Comparison of ENCODE assay signal across 14 cellular contexts in the genomic region with DNA sequence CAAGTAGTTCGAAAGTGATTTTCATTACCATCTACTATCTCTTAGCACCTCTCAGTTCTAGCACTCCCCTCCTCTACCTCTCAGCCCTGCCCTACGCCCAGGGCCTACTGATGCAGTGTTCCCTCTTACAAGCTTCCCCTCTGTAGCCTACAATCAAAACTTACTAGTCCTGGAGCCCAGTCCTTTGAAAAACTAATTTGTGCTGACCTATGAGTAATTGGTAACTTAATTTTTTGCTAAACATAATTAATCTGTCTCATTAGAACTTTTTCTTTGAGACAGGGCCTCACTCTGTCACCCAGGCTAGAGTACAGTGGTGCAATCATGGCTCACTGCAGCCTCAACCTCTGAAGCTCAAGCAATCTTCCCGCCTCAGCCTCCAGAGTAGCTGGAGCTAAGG.
"Had no signal": no experiment of that assay in that cellular context is flagged by ENCODE, and none has a peak within 500 bp of the region (broad histone marks: within the 10 kb centered on the region; RNA-seq: fewer than 3 reads in every experiment).

No MANE protein-coding gene starts in this region.

- DNase-seq: activated CD4-positive, CD25-positive, alpha-beta regulatory T cell treated with anti-CD3 and anti-CD28 coated beads, Interleukin-2, amount 50 U/mL, for 72 hours; activated gamma-delta T cell treated with Interleukin-2 at 50 U/mL for 16 hours; activated T-cell treated with anti-CD3 and anti-CD28 coated beads, Interleukin-2, amount 50 U/mL, for 4 hours; adrenal gland; caudate nucleus; colonic mucosa; left colon; psoas muscle; stimulated activated CD4-positive, alpha-beta T cell treated with anti-CD3 and anti-CD28 coated beads, Interleukin-2, amount 100 ng/mL, for 24 hours; stomach had no signal

- H3K4me3 Mint-ChIP-seq: activated T-cell treated with anti-CD3 and anti-CD28 coated beads, Interleukin-2, amount 50 U/mL, for 4 hours; natural killer cell treated with Interleukin-12 subunit alpha and Interleukin-12 subunit beta and Interleukin-15 and Interleukin-18, amount 100 ng/mL, for 72 hours had no signal

- H3K27ac ChIP-seq: adrenal gland, colonic mucosa, foreskin keratinocyte, psoas muscle, SK-N-MC, stomach had no signal

- H3K27me3 ChIP-seq: adrenal gland, colonic mucosa, foreskin keratinocyte, stomach had no signal

- ATAC-seq: activated T-cell treated with anti-CD3 and anti-CD28 coated beads, Interleukin-2, amount 50 U/mL, for 4 hours; left colon; psoas muscle; sciatic nerve had no signal

- H3K36me3 ChIP-seq: adrenal gland, colonic mucosa had no signal

- H3K9me3 Mint-ChIP-seq: activated T-cell treated with anti-CD3 and anti-CD28 coated beads, Interleukin-2, amount 50 U/mL, for 4 hours; natural killer cell treated with Interleukin-12 subunit alpha and Interleukin-12 subunit beta and Interleukin-15 and Interleukin-18, amount 100 ng/mL, for 72 hours had no signal

- H3K4me3 ChIP-seq: adrenal gland, colonic mucosa, psoas muscle, stomach had no signal

- H3K27me3 Mint-ChIP-seq: natural killer cell treated with Interleukin-12 subunit alpha and Interleukin-12 subunit beta and Interleukin-15 and Interleukin-18, amount 100 ng/mL, for 72 hours had no signal

- H3K27ac Mint-ChIP-seq: natural killer cell treated with Interleukin-12 subunit alpha and Interleukin-12 subunit beta and Interleukin-15 and Interleukin-18, amount 100 ng/mL, for 72 hours had no signal

- H3K4me1 ChIP-seq: adrenal gland, colonic mucosa, stomach had no signal

- H3K9me3 ChIP-seq: adrenal gland, colonic mucosa, psoas muscle, stomach had no signal
